In the genomic region with DNA sequence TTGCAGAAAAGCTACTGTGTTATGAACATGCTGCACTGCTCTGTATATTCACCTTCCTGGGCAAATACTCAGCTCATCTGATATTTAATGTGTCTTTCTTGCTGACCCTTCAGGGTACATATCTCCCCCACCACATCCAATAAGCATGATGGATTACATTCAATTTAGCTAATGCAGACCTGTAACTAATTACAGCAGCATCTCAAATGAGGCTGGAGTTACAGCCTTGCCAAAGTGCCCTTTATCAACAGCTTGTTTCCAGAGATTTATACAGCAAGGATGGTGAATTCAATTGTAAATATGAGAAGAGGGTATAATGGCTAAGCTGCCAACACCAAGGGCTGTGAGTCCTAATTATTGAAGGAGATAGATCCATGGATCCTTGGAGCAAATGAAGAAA, we compare ENCODE assay signal across 1 cellular context.
A peak's percentile ranks its signal among the peaks of the same experiment; 100 is the strongest.
TF ChIP-seq lines count a peak whose summit lies in the region.

No MANE protein-coding gene starts in this region.

TF ChIP-seq in SK-N-SH, 30 proteins besides CTCF, POLR2A, EP300 and RAD21 (continued from another document):
- TF ChIP-seq REST (IDR thresholded peaks at IDR 0.05; ENCODE audit: low read depth, low read length) (no peak), FOXJ3 (CRISPR knock-in tag; IDR thresholded peaks at IDR 0.05) (peak; percentile 88; the same call in 1 of the 2 replicates)
